Comparison of ENCODE assay signal across 31 cellular contexts in the genomic region with DNA sequence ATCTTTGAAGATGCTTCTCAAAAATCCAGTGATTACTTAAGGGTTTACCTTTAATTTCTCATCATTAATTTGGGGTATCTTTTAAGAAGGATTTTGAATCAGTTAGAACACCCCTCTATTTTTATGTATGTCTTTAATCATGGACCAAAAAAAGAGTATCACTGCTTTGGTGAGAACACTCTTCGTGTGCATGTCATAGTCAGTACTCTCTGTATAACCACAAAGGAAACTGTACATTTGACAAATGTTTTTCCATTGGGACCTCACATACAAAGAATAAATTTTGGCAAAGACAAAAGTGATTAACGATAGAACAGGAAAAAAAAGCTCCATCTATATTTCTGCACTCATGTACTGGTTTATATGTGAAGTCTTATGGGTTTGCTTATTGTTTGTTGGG. TPM values are rescaled to one million over a fixed set of nuclear protein-coding genes. Genes with fewer than 3 reads are reported as not detected.
A peak's percentile ranks its signal among the peaks of the same experiment; 100 is the strongest.
DNase-seq lines count a peak whose midpoint lies in the region; ATAC-seq and TF ChIP-seq lines count a peak whose summit lies in the region.
"Had no signal": no experiment of that assay in that cellular context is flagged by ENCODE, and none has a peak within 500 bp of the region (broad histone marks: within the 10 kb centered on the region; RNA-seq: fewer than 3 reads in every experiment).

No MANE protein-coding gene starts in this region.

- ATAC-seq in GM19395 (IDR thresholded peaks at IDR 0.05; ENCODE audit: unreplicated experiment) (peak; percentile 57), HG03064 (IDR thresholded peaks at IDR 0.05; ENCODE audit: low read depth, unreplicated experiment) (peak; percentile 68), HG02852 (IDR thresholded peaks at IDR 0.05; ENCODE audit: unreplicated experiment) (no peak)
- ATAC-seq: GM23338; stimulated activated naive B cell treated with anti-CD40 and anti-IgM and Interleukin-4, amounts not matched to agents 10 μg/mL and 1 μg/mL and 100 μg/mL, for 72 hours had no signal

- H3K9me3 Mint-ChIP-seq in activated naive CD8-positive, alpha-beta T cell treated with anti-CD3 and anti-CD28 coated beads for 36 hours: peaks cover 6% of the 10 kb centered on the region
- H3K9me3 Mint-ChIP-seq: activated CD4-positive, alpha-beta memory T cell treated with anti-CD3 and anti-CD28 coated beads for 36 hours; GM23338; mesothelial cell of epicardium; stimulated activated naive B cell treated with anti-CD40 and anti-IgM and Interleukin-4, amounts not matched to agents 10 μg/mL and 1 μg/mL and 100 μg/mL, for 72 hours; T-cell had no signal

- H3K36me3 ChIP-seq in DOHH2 (ENCODE audit: control insufficient read depth, low read length): peaks cover 74% of the 10 kb centered on the region
- H3K36me3 ChIP-seq: colonic mucosa, prostate gland, sigmoid colon, SJSA1, vagina had no signal

- peaks cover 15% of the 10 kb centered on the region for H3F3A ChIP-seq in DOHH2 (ENCODE audit: control insufficient read depth, insufficient read depth)

- peaks cover 55% of the 10 kb centered on the region for H3K4me1 Mint-ChIP-seq in activated naive CD8-positive, alpha-beta T cell treated with anti-CD3 and anti-CD28 coated beads for 36 hours
- H3K4me1 Mint-ChIP-seq: GM23338; mesothelial cell of epicardium; naive B cell; stimulated activated naive B cell treated with anti-CD40 and anti-IgM and Interleukin-4, amounts not matched to agents 10 μg/mL and 1 μg/mL and 100 μg/mL, for 72 hours had no signal

- no peak for DNase-seq in activated naive CD8-positive, alpha-beta T cell treated with anti-CD3 and anti-CD28 coated beads for 36 hours
- no peak for DNase-seq in HUDEP-2 (lab: John Stamatoyannopoulos, UW; ENCODE audit: unreplicated experiment in 76 of 76)
- no peak for DNase-seq in H4 (ENCODE audit: low spot score)
- DNase-seq in erythroblast (lab: John Stamatoyannopoulos, UW): no peak
- DNase-seq: activated CD4-positive, alpha-beta memory T cell treated with anti-CD3 and anti-CD28 coated beads for 36 hours; activated naive CD4-positive, alpha-beta T cell treated with Interleukin-2 at 50 U/mL for 16 hours; aorta; colonic mucosa; effector memory CD4-positive, alpha-beta T cell; glutamatergic neuron; islet precursor cell; KG1; naive B cell; NCI-H2081; NCI-H2227 treated with DMSO at 0.1 percent for 48 hours; NCI-H82; RPMI8226; sigmoid colon; stimulated activated CD4-positive, alpha-beta T cell treated with anti-CD3 and anti-CD28 coated beads, Interleukin-4, amount 100 ng/mL, for 24 hours; stimulated activated naive B cell treated with anti-CD40 and anti-IgM and Interleukin-4, amounts not matched to agents 10 μg/mL and 1 μg/mL and 100 μg/mL, for 72 hours; T-cell; testis had no signal

- peaks cover 85% of the 10 kb centered on the region for H3K79me2 ChIP-seq in DOHH2 (ENCODE audit: control insufficient read depth, low read length)

- H3K27me3 ChIP-seq in DOHH2 (ENCODE audit: control insufficient read depth, low read length): no peaks in the 10 kb centered on the region
- H3K27me3 ChIP-seq: colonic mucosa, sigmoid colon, SJSA1, testis, vagina had no signal

- no peaks in the 10 kb centered on the region for H3K27me3 Mint-ChIP-seq in activated naive CD8-positive, alpha-beta T cell treated with anti-CD3 and anti-CD28 coated beads for 36 hours
- H3K27me3 Mint-ChIP-seq: activated CD4-positive, alpha-beta memory T cell treated with anti-CD3 and anti-CD28 coated beads for 36 hours; naive B cell; stimulated activated naive B cell treated with anti-CD40 and anti-IgM and Interleukin-4, amounts not matched to agents 10 μg/mL and 1 μg/mL and 100 μg/mL, for 72 hours; T-cell had no signal

- peak overlapping the region; percentile 55 for H3K27ac Mint-ChIP-seq in activated naive CD8-positive, alpha-beta T cell treated with anti-CD3 and anti-CD28 coated beads for 36 hours
- H3K27ac Mint-ChIP-seq: activated CD4-positive, alpha-beta memory T cell treated with anti-CD3 and anti-CD28 coated beads for 36 hours; GM23338; mesothelial cell of epicardium; naive B cell; stimulated activated naive B cell treated with anti-CD40 and anti-IgM and Interleukin-4, amounts not matched to agents 10 μg/mL and 1 μg/mL and 100 μg/mL, for 72 hours had no signal

- no peaks in the 10 kb centered on the region for H3K9me2 ChIP-seq in DOHH2 (replicated peaks; ENCODE audit: control insufficient read depth, low read length)

- no peaks in the 10 kb centered on the region for H4K20me1 ChIP-seq in DOHH2 (ENCODE audit: control insufficient read depth, insufficient read depth, low read depth, low read length)

- H3K9me3 ChIP-seq in DOHH2 (ENCODE audit: control insufficient read depth, insufficient read depth, low read length): no peaks in the 10 kb centered on the region
- H3K9me3 ChIP-seq: colonic mucosa, prostate gland, sigmoid colon, SJSA1, testis, vagina had no signal

- no peak overlapping the region for H3K4me3 ChIP-seq in DOHH2 (ENCODE audit: low read length)
- H3K4me3 ChIP-seq: colonic mucosa, GM23338, prostate gland, sigmoid colon, SJSA1, testis, vagina had no signal

- TF ChIP-seq CTCF in DOHH2 (IDR thresholded peaks at IDR 0.05; ENCODE audit: low read depth, low read length, poor library complexity, severe bottlenecking): no peak

- no peak for TF ChIP-seq POLR2A in erythroblast (IDR thresholded peaks at IDR 0.05; ENCODE audit: low read length)

- H3K4me1 ChIP-seq in DOHH2 (ENCODE audit: control insufficient read depth, low read length): peaks cover 56% of the 10 kb centered on the region
- H3K4me1 ChIP-seq: colonic mucosa, prostate gland, testis, vagina had no signal

- H3K4me2 ChIP-seq in DOHH2 (ENCODE audit: low read length): peak overlapping the region; percentile 24
- H3K4me2 ChIP-seq: GM23338 had no signal

- peak overlapping the region; percentile 94 for H3K27ac ChIP-seq in DOHH2 (ENCODE audit: low read depth, low read length)
- H3K27ac ChIP-seq: colonic mucosa, prostate gland, sigmoid colon, SJSA1, testis, vagina had no signal

- H3K36me3 Mint-ChIP-seq in activated naive CD8-positive, alpha-beta T cell treated with anti-CD3 and anti-CD28 coated beads for 36 hours: peaks cover 44% of the 10 kb centered on the region
- H3K36me3 Mint-ChIP-seq: mesothelial cell of epicardium, naive B cell had no signal

- H3K4me3 Mint-ChIP-seq in activated naive CD8-positive, alpha-beta T cell treated with anti-CD3 and anti-CD28 coated beads for 36 hours: no peak overlapping the region
- H3K4me3 Mint-ChIP-seq: activated CD4-positive, alpha-beta memory T cell treated with anti-CD3 and anti-CD28 coated beads for 36 hours; GM23338; mesothelial cell of epicardium; naive B cell; stimulated activated naive B cell treated with anti-CD40 and anti-IgM and Interleukin-4, amounts not matched to agents 10 μg/mL and 1 μg/mL and 100 μg/mL, for 72 hours had no signal

RNA-seq across cellular contexts. Expression of a gene that starts 31.3 kb away (rescaled TPM):
- 1 to 10 TPM; 7.4 to 7.5 TPM for total RNA-seq in activated naive CD8-positive, alpha-beta T cell treated with anti-CD3 and anti-CD28 coated beads for 36 hours
- 2.3 and 2.6 TPM in 2 replicates for total RNA-seq in H4 (2014; rRNA removed; shearing (Covaris generic))

RNA-seq across cellular contexts. Expression of a gene that starts 55.0 kb away (rescaled TPM):
- total RNA-seq in activated naive CD8-positive, alpha-beta T cell treated with anti-CD3 and anti-CD28 coated beads for 36 hours: 10 to 100 TPM; 19.1 to 22.4 TPM
- 20.1 and 22.9 TPM in 2 replicates for total RNA-seq in H4 (2014; rRNA removed; shearing (Covaris generic))
